16 cellular contexts compared by ENCODE assay signal in genomic region chr10:97494151-97494550, GRCh38. TPM values are rescaled to one million over a fixed set of nuclear protein-coding genes. Genes with fewer than 3 reads are reported as not detected.
DNase-seq lines count a peak whose midpoint lies in the region; ATAC-seq and TF ChIP-seq lines count a peak whose summit lies in the region.
"Had no signal": no experiment of that assay in that cellular context is flagged by ENCODE, and none has a peak within 500 bp of the region (broad histone marks: within the 10 kb centered on the region; RNA-seq: fewer than 3 reads in every experiment).

No MANE protein-coding gene starts in this region.

- intact Hi-C loops in activated CD8-positive, alpha-beta T cell treated with anti-CD3 and anti-CD28 coated beads for 36 hours (cut with micrococcal nuclease) = loop anchor here (10.0 kb wide), 1 partner anchor 89 kb away; the partner anchor contains the start of gene RRP12

- no peak overlapping the region for H3K4me3 Mint-ChIP-seq in activated CD8-positive, alpha-beta T cell treated with anti-CD3 and anti-CD28 coated beads for 36 hours
- no peak overlapping the region for H3K4me3 Mint-ChIP-seq in activated CD8-positive, alpha-beta T cell treated with anti-CD3 and anti-CD28 coated beads, Interleukin-2, amount 10 ng/mL, durations not matched to agents 7 days and 5 days
- H3K4me3 Mint-ChIP-seq: stimulated activated naive B cell treated with anti-CD40 and anti-IgM and Interleukin-4, amounts not matched to agents 10 μg/mL and 1 μg/mL and 100 μg/mL, for 72 hours had no signal

- H3K27ac ChIP-seq in angular gyrus (ENCODE audit: low read depth, low read length) = peak overlapping the region; percentile 58
- H3K27ac ChIP-seq: SK-N-MC had no signal

- peaks cover 53% of the 10 kb centered on the region for H3K4me1 Mint-ChIP-seq in activated CD8-positive, alpha-beta T cell treated with anti-CD3 and anti-CD28 coated beads for 36 hours (ENCODE audit: low read depth)
- peaks cover 38% of the 10 kb centered on the region for H3K4me1 Mint-ChIP-seq in activated CD8-positive, alpha-beta T cell treated with anti-CD3 and anti-CD28 coated beads, Interleukin-2, amount 10 ng/mL, durations not matched to agents 7 days and 5 days (ENCODE audit: low read depth)

- peak overlapping the region; percentile 4 for H3K27ac Mint-ChIP-seq in activated CD8-positive, alpha-beta T cell treated with anti-CD3 and anti-CD28 coated beads for 36 hours
- no peak overlapping the region for H3K27ac Mint-ChIP-seq in activated CD8-positive, alpha-beta T cell treated with anti-CD3 and anti-CD28 coated beads, Interleukin-2, amount 10 ng/mL, durations not matched to agents 7 days and 5 days
- H3K27ac Mint-ChIP-seq: stimulated activated naive B cell treated with anti-CD40 and anti-IgM and Interleukin-4, amounts not matched to agents 10 μg/mL and 1 μg/mL and 100 μg/mL, for 72 hours had no signal

- H3K9ac ChIP-seq in skeletal muscle satellite cell (ENCODE audit: low read depth, low read length) = no peak overlapping the region

- H3K9me3 Mint-ChIP-seq in activated CD8-positive, alpha-beta T cell treated with anti-CD3 and anti-CD28 coated beads for 36 hours = no peaks in the 10 kb centered on the region
- no peaks in the 10 kb centered on the region for H3K9me3 Mint-ChIP-seq in activated CD8-positive, alpha-beta T cell treated with anti-CD3 and anti-CD28 coated beads, Interleukin-2, amount 10 ng/mL, durations not matched to agents 7 days and 5 days (ENCODE audit: insufficient read depth)
- H3K9me3 Mint-ChIP-seq: IgD-negative memory B cell; stimulated activated naive B cell treated with anti-CD40 and anti-IgM and Interleukin-4, amounts not matched to agents 10 μg/mL and 1 μg/mL and 100 μg/mL, for 72 hours had no signal

- peak overlapping the region; percentile 18 for H3K4me2 ChIP-seq in skeletal muscle satellite cell (ENCODE audit: low read length)

- H3K27me3 ChIP-seq in skeletal muscle satellite cell (ENCODE audit: control insufficient read depth, insufficient read depth, low read length) = no peaks in the 10 kb centered on the region
- H3K27me3 ChIP-seq: vagina had no signal

- POLR2A ChIA-PET in activated CD8-positive, alpha-beta T cell treated with anti-CD3 and anti-CD28 coated beads for 36 hours (lab: Charles Lee) = interaction anchor here (1.0 kb wide), 2 partner anchors 26 to 52 kb away, joined by 4 read pairs; no protein-coding TSS in a partner anchor
- POLR2A ChIA-PET in activated CD8-positive, alpha-beta T cell treated with anti-CD3 and anti-CD28 coated beads, Interleukin-2, amount 10 ng/mL, durations not matched to agents 7 days and 5 days (lab: Charles Lee) = no interaction called here

- no peaks in the 10 kb centered on the region for H3K9me3 ChIP-seq in skeletal muscle satellite cell (replicated peaks; ENCODE audit: low read length)
- H3K9me3 ChIP-seq: vagina had no signal

- CTCF ChIA-PET in activated CD8-positive, alpha-beta T cell treated with anti-CD3 and anti-CD28 coated beads for 36 hours (lab: Charles Lee) = interaction anchor here (0.6 to 2.2 kb wide), 3 partner anchors 11 to 60 kb away, joined by 3 to 7 read pairs (median 3); no protein-coding TSS in a partner anchor
- CTCF ChIA-PET in activated CD8-positive, alpha-beta T cell treated with anti-CD3 and anti-CD28 coated beads, Interleukin-2, amount 10 ng/mL, durations not matched to agents 7 days and 5 days (lab: Charles Lee) = interaction anchor here (1.2 to 1.3 kb wide), 2 partner anchors 13 to 84 kb away, joined by 3 read pairs; no protein-coding TSS in a partner anchor

- peaks cover 2% of the 10 kb centered on the region for H3K36me3 ChIP-seq in skeletal muscle satellite cell (ENCODE audit: insufficient read depth, low read length)

- H3K27me3 Mint-ChIP-seq in activated CD8-positive, alpha-beta T cell treated with anti-CD3 and anti-CD28 coated beads for 36 hours = no peaks in the 10 kb centered on the region
- H3K27me3 Mint-ChIP-seq in activated CD8-positive, alpha-beta T cell treated with anti-CD3 and anti-CD28 coated beads, Interleukin-2, amount 10 ng/mL, durations not matched to agents 7 days and 5 days (ENCODE audit: low read depth) = no peaks in the 10 kb centered on the region
- H3K27me3 Mint-ChIP-seq: IgD-negative memory B cell; stimulated activated naive B cell treated with anti-CD40 and anti-IgM and Interleukin-4, amounts not matched to agents 10 μg/mL and 1 μg/mL and 100 μg/mL, for 72 hours had no signal

- no peak for TF ChIP-seq CTCF in activated CD8-positive, alpha-beta T cell treated with anti-CD3 and anti-CD28 coated beads for 36 hours (IDR thresholded peaks at IDR 0.05)

- no peak overlapping the region for H3K4me3 ChIP-seq in skeletal muscle satellite cell (ENCODE audit: low read length)
- H3K4me3 ChIP-seq: SK-N-MC, vagina had no signal

- H3K4me1 ChIP-seq in skeletal muscle satellite cell (ENCODE audit: control insufficient read depth, insufficient read depth, low read length) = peaks cover 27% of the 10 kb centered on the region

- DNase-seq in activated CD8-positive, alpha-beta T cell treated with anti-CD3 and anti-CD28 coated beads for 36 hours = no peak
- DNase-seq in activated CD8-positive, alpha-beta T cell treated with anti-CD3 and anti-CD28 coated beads, Interleukin-2, amount 10 ng/mL, durations not matched to agents 7 days and 5 days = no peak
- peak; percentile 28 to 62 for DNase-seq in hippocampal formation (lab: John Stamatoyannopoulos, UW)
- no peak for DNase-seq in SW480 (ENCODE audit: low spot score)
- DNase-seq: NCI-H1092 treated with DMSO at 0.1 percent for 48 hours; NCI-H345; stimulated activated naive B cell treated with anti-CD40 and anti-IgM and Interleukin-4, amounts not matched to agents 10 μg/mL and 1 μg/mL and 100 μg/mL, for 72 hours had no signal

- ATAC-seq in activated CD8-positive, alpha-beta T cell treated with anti-CD3 and anti-CD28 coated beads for 36 hours = no peak
- no peak for ATAC-seq in activated CD8-positive, alpha-beta T cell treated with anti-CD3 and anti-CD28 coated beads, Interleukin-2, amount 10 ng/mL, durations not matched to agents 7 days and 5 days
- ATAC-seq in HG02884 (IDR thresholded peaks at IDR 0.05; ENCODE audit: unreplicated experiment) (no peak), HG03571 (IDR thresholded peaks at IDR 0.05; ENCODE audit: unreplicated experiment) (no peak)
- ATAC-seq: left lobe of liver; sciatic nerve; stimulated activated naive B cell treated with anti-CD40 and anti-IgM and Interleukin-4, amounts not matched to agents 10 μg/mL and 1 μg/mL and 100 μg/mL, for 72 hours had no signal

- peaks cover 26% of the 10 kb centered on the region for H3K36me3 Mint-ChIP-seq in activated CD8-positive, alpha-beta T cell treated with anti-CD3 and anti-CD28 coated beads for 36 hours (ENCODE audit: low read depth)
- H3K36me3 Mint-ChIP-seq in activated CD8-positive, alpha-beta T cell treated with anti-CD3 and anti-CD28 coated beads, Interleukin-2, amount 10 ng/mL, durations not matched to agents 7 days and 5 days (ENCODE audit: low read depth) = peaks cover 21% of the 10 kb centered on the region
- H3K36me3 Mint-ChIP-seq: IgD-negative memory B cell had no signal

RNA-seq across cellular contexts. Expression of gene MMS19, which starts 4.1 kb away (rescaled TPM):
- total RNA-seq in activated CD8-positive, alpha-beta T cell treated with anti-CD3 and anti-CD28 coated beads for 36 hours = 100 to 1,000 TPM; 107 to 108 TPM
- 10 to 100 TPM; 71.7 to 73.3 TPM for total RNA-seq in activated CD8-positive, alpha-beta T cell treated with anti-CD3 and anti-CD28 coated beads, Interleukin-2, amount 10 ng/mL, durations not matched to agents 7 days and 5 days
- total RNA-seq in skeletal muscle satellite cell (2012; rRNA removed) = 70.6 and 74.3 TPM in 2 replicates

RNA-seq across cellular contexts. Expression of gene UBTD1, which starts 4.6 kb away (rescaled TPM):
- total RNA-seq in activated CD8-positive, alpha-beta T cell treated with anti-CD3 and anti-CD28 coated beads for 36 hours = 1 to 10 TPM; 1.6 to 2.1 TPM
- 1 to 10 TPM in 1 of 2 experiments, under 1 TPM in 1; 0.58 to 1.1 TPM for total RNA-seq in activated CD8-positive, alpha-beta T cell treated with anti-CD3 and anti-CD28 coated beads, Interleukin-2, amount 10 ng/mL, durations not matched to agents 7 days and 5 days
- 20.0 and 23.2 TPM in 2 replicates for total RNA-seq in skeletal muscle satellite cell (2012; rRNA removed)

RNA-seq across cellular contexts. Expression of gene ZDHHC16, which starts 48.2 kb away (rescaled TPM):
- 10 to 100 TPM; 23.8 to 25.2 TPM for total RNA-seq in activated CD8-positive, alpha-beta T cell treated with anti-CD3 and anti-CD28 coated beads for 36 hours
- total RNA-seq in activated CD8-positive, alpha-beta T cell treated with anti-CD3 and anti-CD28 coated beads, Interleukin-2, amount 10 ng/mL, durations not matched to agents 7 days and 5 days = 10 to 100 TPM; 35.8 to 36.2 TPM
- 44.6 and 55.9 TPM in 2 replicates for total RNA-seq in skeletal muscle satellite cell (2012; rRNA removed)

RNA-seq across cellular contexts. Expression of gene EXOSC1, which starts 48.3 kb away (rescaled TPM):
- 10 to 100 TPM; 43.3 to 49.2 TPM for total RNA-seq in activated CD8-positive, alpha-beta T cell treated with anti-CD3 and anti-CD28 coated beads for 36 hours
- total RNA-seq in activated CD8-positive, alpha-beta T cell treated with anti-CD3 and anti-CD28 coated beads, Interleukin-2, amount 10 ng/mL, durations not matched to agents 7 days and 5 days = 10 to 100 TPM; 47.1 to 48.2 TPM
- 30.6 and 40.3 TPM in 2 replicates for total RNA-seq in skeletal muscle satellite cell (2012; rRNA removed)

Comparison
In these comparisons a context has a peak if more than half of its experiments do, and no peak if none do; other contexts are left out.
1. DNase-seq: peak in hippocampal formation (2 of 2); none in activated CD8-positive, alpha-beta T cell treated with anti-CD3 and anti-CD28 coated beads for 36 hours (single experiment), activated CD8-positive, alpha-beta T cell treated with anti-CD3 and anti-CD28 coated beads, Interleukin-2, amount 10 ng/mL, durations not matched to agents 7 days and 5 days (single experiment) and SW480 (single experiment).